Comparison of ENCODE assay signal across 29 cellular contexts in genomic region chr16:46772463-46772862, GRCh38. TPM values are rescaled to one million over a fixed set of nuclear protein-coding genes. Genes with fewer than 3 reads are reported as not detected.
"Had no signal": no experiment of that assay in that cellular context is flagged by ENCODE, and none has a peak within 500 bp of the region (broad histone marks: within the 10 kb centered on the region; RNA-seq: fewer than 3 reads in every experiment).

No MANE protein-coding gene starts in this region.

- H3K27ac ChIP-seq: adrenal gland, body of pancreas, breast epithelium, SJSA1 had no signal

- H3K9me3 ChIP-seq: adrenal gland, body of pancreas, breast epithelium, SJSA1, SK-N-SH had no signal

- H3K9me2 ChIP-seq: SK-N-SH had no signal

- FAIRE-seq: astrocyte, TTC549 had no signal

- H3K4me1 ChIP-seq: adrenal gland, body of pancreas, breast epithelium, SJSA1 had no signal

- H3K4me3 ChIP-seq: adrenal gland, body of pancreas, breast epithelium, SJSA1 had no signal

- DNase-seq: activated CD4-positive, alpha-beta T cell treated with anti-CD3 and anti-CD28 coated beads, Interleukin-2, amount 10 ng/mL, durations not matched to agents 24 days and 14 days; activated CD4-positive, alpha-beta T cell treated with anti-CD3 and anti-CD28 coated beads, Interleukin-2, amount 50 U/mL, for 4 hours; activated CD8-positive, alpha-beta T cell treated with anti-CD3 and anti-CD28 coated beads for 36 hours; activated gamma-delta T cell treated with Interleukin-2 at 50 U/mL for 16 hours; activated naive CD4-positive, alpha-beta T cell treated with anti-CD3 and anti-CD28 coated beads for 36 hours; activated T-cell treated with anti-CD3 and anti-CD28 coated beads, Interleukin-2, amount 50 U/mL, for 24 hours; adrenal gland; body of pancreas; cerebellar nuclear complex; Karpas-422; NCI-H1048; NCI-H1105 treated with DMSO at 0.1 percent for 48 hours; NCI-H1436; NCI-H1694; NCI-H1930; NCI-H2081 treated with DMSO at 0.1 percent for 48 hours; NCI-H345; NCI-H524 treated with DMSO at 0.1 percent for 48 hours; NCI-H748 treated with DMSO at 0.1 percent for 48 hours; NK-92 treated with Interleukin-12 subunit alpha and Interleukin-12 subunit beta, amount 100 ng/mL, for 24 hours; OCI-M1; SHP77 treated with DMSO at 0.1 percent for 48 hours; SK-N-SH had no signal

- H3K27me3 ChIP-seq: adrenal gland, body of pancreas, breast epithelium, SJSA1 had no signal

- H3K4me2 ChIP-seq: SK-N-SH had no signal

- H3K36me3 ChIP-seq: adrenal gland, breast epithelium, SJSA1 had no signal

- ATAC-seq: activated CD8-positive, alpha-beta T cell treated with anti-CD3 and anti-CD28 coated beads for 36 hours; activated naive CD4-positive, alpha-beta T cell treated with anti-CD3 and anti-CD28 coated beads, Interleukin-2, amount 50 U/mL, for 72 hours; body of pancreas had no signal

RNA-seq across cellular contexts. Expression of gene MYLK3, which starts 24.3 kb away (rescaled TPM):
- total RNA-seq: MCF 10A had no signal
